ENCODE assay signal across 22 cellular contexts in the genomic region with DNA sequence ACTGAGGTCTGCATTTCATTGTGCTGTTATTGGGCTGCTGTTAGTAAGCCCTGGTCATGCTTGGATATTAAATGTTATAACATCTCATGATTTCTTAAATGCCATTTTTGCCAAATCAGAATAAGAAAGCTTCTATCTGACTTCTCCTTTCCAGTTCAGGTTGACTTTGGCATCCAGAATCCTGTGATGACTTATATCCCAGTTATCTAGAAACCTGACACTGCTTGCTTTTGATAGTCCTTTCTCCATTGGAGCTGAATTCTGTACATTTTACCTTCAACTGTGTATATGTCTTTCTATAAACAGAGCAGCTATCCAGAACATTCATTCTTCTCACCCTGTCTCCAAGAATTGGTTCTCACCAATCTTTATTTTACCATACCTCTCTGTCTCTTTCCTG.
"Had no signal": no experiment of that assay in that cellular context is flagged by ENCODE, and none has a peak within 500 bp of the region (broad histone marks: within the 10 kb centered on the region; RNA-seq: fewer than 3 reads in every experiment).

No MANE protein-coding gene starts in this region.

- H3K27me3 ChIP-seq: SJCRH30 had no signal

- H3K4me3 Mint-ChIP-seq: T-helper 17 cell had no signal

- ATAC-seq: HepG2, Panc1, Right ventricle myocardium inferior, SK-N-SH treated with all-trans-retinoic acid at 6 μM for 48 hours, T-helper 17 cell had no signal

- H3K36me3 ChIP-seq: SJCRH30 had no signal

- H3K27ac ChIP-seq: RWPE1, SJCRH30 had no signal

- H3K27me3 Mint-ChIP-seq: T-helper 17 cell had no signal

- H3K27ac Mint-ChIP-seq: T-helper 17 cell had no signal

- H3K4me3 ChIP-seq: SJCRH30 had no signal

- H3K4me1 ChIP-seq: SJCRH30 had no signal

- H3K4me1 Mint-ChIP-seq: T-helper 17 cell had no signal

- DNase-seq: IMR-90, Karpas-422, KG1, MM.1S, NCI-H1092 treated with DMSO at 0.1 percent for 48 hours, NCI-H1436, NCI-H187, NCI-H2029, NCI-H2081 treated with DMSO at 0.1 percent for 48 hours, NCI-H2171, NCI-H524, NCI-H526 treated with DMSO at 0.1 percent for 48 hours, NCI-H82, SHP77 treated with DMSO at 0.1 percent for 48 hours, SJCRH30, T-helper 1 cell, T-helper 17 cell had no signal

- H3K9me3 ChIP-seq: SJCRH30 had no signal
